10 cellular contexts compared by ENCODE assay signal in genomic region chr3:45554001-45554691, GRCh38. TPM values are rescaled to one million over a fixed set of nuclear protein-coding genes. Genes with fewer than 3 reads are reported as not detected.
DNase-seq lines count a peak whose midpoint lies in the region; ATAC-seq, FAIRE-seq and TF ChIP-seq lines count a peak whose summit lies in the region.
"Had no signal": no experiment of that assay in that cellular context is flagged by ENCODE, and none has a peak within 500 bp of the region (broad histone marks: within the 10 kb centered on the region; RNA-seq: fewer than 3 reads in every experiment).

No MANE protein-coding gene starts in this region.

- BruUV-seq in A673 (replicated peaks; lab: Mats Ljungman, UMichigan) = no TSS peak

- FAIRE-seq in RCC 7860 (lab: Jason Lieb, UNC) (no peak), urothelium cell line (lab: Jason Lieb, UNC) (peak; percentile 37)
- FAIRE-seq: bronchial epithelial cell had no signal

- intact Hi-C loops in right cardiac atrium (cut with DNase I) = no loop called here
- intact Hi-C loops in A673 (cut with micrococcal nuclease; ENCODE audit: unreplicated experiment) = no loop called here

- no peaks in the 10 kb centered on the region for H3K9me3 ChIP-seq in right cardiac atrium (ENCODE audit: control insufficient read depth, low read length)
- H3K9me3 ChIP-seq in A673 (ENCODE audit: low read depth, low read length, poor library complexity, severe bottlenecking) = no peaks in the 10 kb centered on the region

- WGBS in right cardiac atrium = 18% methylated on average over 4 of the region's 4 CpGs

- TF ChIP-seq CTCF in A673 (conservative IDR thresholded peaks at IDR 0.05; ENCODE audit: low read depth, low read length) = no peak

- CTCF ChIA-PET in A673 (lab: Charles Lee) = no interaction called here

- H3K36me3 ChIP-seq in A673 (ENCODE audit: insufficient read depth, low read length, poor library complexity, severe bottlenecking) = no peaks in the 10 kb centered on the region

- peak; percentile 30 for DNase-seq in RCC 7860 (ENCODE audit: low spot score)
- DNase-seq in right cardiac atrium = peak in 2 of 3 donors; percentile 75 to 78
- peak; percentile 27 for DNase-seq in urothelium cell line (ENCODE audit: low spot score)
- no peak for DNase-seq in amniotic stem cell (lab: John Stamatoyannopoulos, UW)
- no peak for DNase-seq in A673 (ENCODE audit: low spot score)
- DNase-seq in DMS53 treated with DMSO at 0.1 percent for 48 hours (lab: John Stamatoyannopoulos, UW; ENCODE audit: unreplicated experiment) = no peak

- H3K27me3 ChIP-seq in right cardiac atrium (ENCODE audit: control insufficient read depth, insufficient read depth) (no peaks in the 10 kb centered on the region), A673 (replicated peaks; ENCODE audit: insufficient read depth, low read depth, low read length, poor library complexity) (no peaks in the 10 kb centered on the region)

- ATAC-seq in GM18502 (IDR thresholded peaks at IDR 0.05; ENCODE audit: poor library complexity, unreplicated experiment) (peak; percentile 69), HG02678 (IDR thresholded peaks at IDR 0.05; ENCODE audit: unreplicated experiment) (peak; percentile 71), right cardiac atrium (peak; percentile 10 to 23)

- POLR2A ChIA-PET in A673 (lab: Charles Lee; ENCODE audit: low non-redundant PET) = no interaction called here

- H3K27ac ChIP-seq in right cardiac atrium (ENCODE audit: low read length) (peak overlapping the region; percentile 55), A673 (ENCODE audit: low read depth, low read length, poor library complexity, severe bottlenecking) (no peak overlapping the region)
- H3K27ac ChIP-seq: HL-60 had no signal

- no peak overlapping the region for H3K4me3 ChIP-seq in right cardiac atrium (ENCODE audit: low read length)
- no peak overlapping the region for H3K4me3 ChIP-seq in A673 (ENCODE audit: low read depth, low read length, poor library complexity, severe bottlenecking)

- H3K4me1 ChIP-seq in right cardiac atrium (ENCODE audit: control insufficient read depth, insufficient read depth, low read length) (peaks cover 19% of the 10 kb centered on the region), A673 (ENCODE audit: insufficient read depth, low read length, poor library complexity, severe bottlenecking) (no peaks in the 10 kb centered on the region)

RNA-seq across cellular contexts. Expression of gene LIMD1, which starts 40.4 kb away (rescaled TPM):
- total RNA-seq in right cardiac atrium = 10 to 100 TPM; 18.6 to 25.4 (median 22.2) TPM
- polyA plus RNA-seq in right cardiac atrium = 8.7 TPM
- 18.5 and 20.7 TPM in 2 replicates for total RNA-seq in A673 (2021)

Comparison
In these comparisons a context has a peak if more than half of its experiments do, and no peak if none do; other contexts are left out.
1. ATAC-seq: peak in every context shown above with its lines; median percentile 71 in HG02678; 69 in GM18502; 16 in right cardiac atrium.
2. DNase-seq: peak in RCC 7860 (single experiment), right cardiac atrium (2 of 3) and urothelium cell line (single experiment); none in amniotic stem cell (single experiment), A673 (single experiment) and DMS53 treated with DMSO at 0.1 percent for 48 hours (single experiment).